Comparison of ENCODE assay signal across 15 cellular contexts in the genomic region with DNA sequence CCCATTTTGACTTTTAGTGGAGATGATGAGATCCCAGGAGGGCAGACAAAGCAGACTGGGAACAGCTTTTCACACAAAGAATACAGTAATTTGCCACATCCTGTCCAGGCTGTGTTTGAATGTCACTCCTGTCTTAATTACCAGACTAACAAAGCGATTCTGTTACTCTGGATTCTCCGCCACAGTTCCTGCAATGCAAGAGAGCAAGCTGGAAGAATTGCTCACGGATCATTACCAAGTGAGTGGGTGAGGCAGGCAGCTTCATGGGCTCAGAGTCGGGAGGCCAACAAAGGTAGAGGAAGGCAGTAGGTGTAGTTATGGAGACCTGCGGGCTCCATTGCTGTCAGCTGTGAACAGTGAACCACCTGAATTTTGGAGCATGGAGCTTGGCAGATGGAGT.
DNase-seq lines count a peak whose midpoint lies in the region; ATAC-seq and TF ChIP-seq lines count a peak whose summit lies in the region.
"Had no signal": no experiment of that assay in that cellular context is flagged by ENCODE, and none has a peak within 500 bp of the region (broad histone marks: within the 10 kb centered on the region; RNA-seq: fewer than 3 reads in every experiment).

No MANE protein-coding gene starts in this region.

- TF ChIP-seq POLR2A in uterus (IDR thresholded peaks at IDR 0.05), result no peak

- intact Hi-C loops in uterus (cut with DNase I; ENCODE audit: low total_unique reads), result no loop called here

- H3K9me3 ChIP-seq in uterus, result no peaks in the 10 kb centered on the region
- H3K9me3 ChIP-seq: BLaER1, pancreas had no signal

- DNase-seq in NCI-H1436 (lab: John Stamatoyannopoulos, UW), result peak; percentile 84
- DNase-seq in NCI-H2227 (lab: John Stamatoyannopoulos, UW; ENCODE audit: unreplicated experiment), result peak; percentile 31
- DNase-seq in caudate nucleus (lab: John Stamatoyannopoulos, UW), result peak in 34 of 61 donors; percentile 1 to 71 (median 20)
- no peak for DNase-seq in activated T-cell treated with anti-CD3 and anti-CD28 coated beads, Interleukin-2, amount 50 U/mL, for 4 hours
- DNase-seq in amygdala (lab: John Stamatoyannopoulos, UW), result no peak
- no peak for DNase-seq in uterus
- DNase-seq: activated B cell treated with CpG ODN at 0.5 μM for 24 hours; activated CD8-positive, alpha-beta memory T cell treated with anti-CD3 and anti-CD28 coated beads, Interleukin-2, amount 10 ng/mL, durations not matched to agents 7 days and 5 days; activated naive CD4-positive, alpha-beta T cell treated with anti-CD3 and anti-CD28 coated beads, Interleukin-2, amount 50 U/mL, for 16 hours; hippocampal formation; pancreas; stimulated activated CD4-positive, alpha-beta T cell treated with anti-CD3 and anti-CD28 coated beads, Interleukin-12 subunit alpha, Interleukin-12 subunit beta, amount 100 ng/mL, for 4 hours; T-helper 1 cell had no signal

- ATAC-seq in activated T-cell treated with anti-CD3 and anti-CD28 coated beads, Interleukin-2, amount 50 U/mL, for 4 hours, result no peak
- no peak for ATAC-seq in GM21825 (IDR thresholded peaks at IDR 0.05; ENCODE audit: unreplicated experiment)
- ATAC-seq: activated CD8-positive, alpha-beta memory T cell treated with anti-CD3 and anti-CD28 coated beads, Interleukin-2, amount 10 ng/mL, durations not matched to agents 7 days and 5 days; pancreas had no signal

- H3K27me3 ChIP-seq in uterus, result no peaks in the 10 kb centered on the region
- H3K27me3 ChIP-seq: BLaER1 had no signal

- no peak overlapping the region for H3K4me3 Mint-ChIP-seq in activated T-cell treated with anti-CD3 and anti-CD28 coated beads, Interleukin-2, amount 50 U/mL, for 4 hours
- H3K4me3 Mint-ChIP-seq: activated B cell treated with CpG ODN at 0.5 μM for 24 hours; activated CD8-positive, alpha-beta memory T cell treated with anti-CD3 and anti-CD28 coated beads, Interleukin-2, amount 10 ng/mL, durations not matched to agents 7 days and 5 days had no signal

- no peak overlapping the region for H3K4me3 ChIP-seq in uterus
- H3K4me3 ChIP-seq: BLaER1, pancreas had no signal

- no peaks in the 10 kb centered on the region for H3K36me3 ChIP-seq in uterus
- H3K36me3 ChIP-seq: BLaER1, pancreas had no signal

- no peak for TF ChIP-seq CTCF in uterus (IDR thresholded peaks at IDR 0.05)

- H3K9me3 Mint-ChIP-seq in activated T-cell treated with anti-CD3 and anti-CD28 coated beads, Interleukin-2, amount 50 U/mL, for 4 hours, result peaks cover 9% of the 10 kb centered on the region

- H3K27me3 Mint-ChIP-seq in activated T-cell treated with anti-CD3 and anti-CD28 coated beads, Interleukin-2, amount 50 U/mL, for 4 hours (ENCODE audit: low read depth), result no peaks in the 10 kb centered on the region
- H3K27me3 Mint-ChIP-seq: activated B cell treated with CpG ODN at 0.5 μM for 24 hours had no signal

- H3K4me1 ChIP-seq in uterus, result no peaks in the 10 kb centered on the region
- H3K4me1 ChIP-seq: BLaER1, pancreas had no signal

- H3K27ac ChIP-seq in caudate nucleus (ENCODE audit: low read depth, low read length) (no peak overlapping the region), uterus (no peak overlapping the region)
- H3K27ac ChIP-seq: BLaER1, pancreas had no signal

- no peaks in the 10 kb centered on the region for H3K36me3 Mint-ChIP-seq in activated T-cell treated with anti-CD3 and anti-CD28 coated beads, Interleukin-2, amount 50 U/mL, for 4 hours (ENCODE audit: insufficient read depth)

- H3K4me1 Mint-ChIP-seq in activated T-cell treated with anti-CD3 and anti-CD28 coated beads, Interleukin-2, amount 50 U/mL, for 4 hours (ENCODE audit: low read depth), result no peaks in the 10 kb centered on the region
- H3K4me1 Mint-ChIP-seq: activated B cell treated with CpG ODN at 0.5 μM for 24 hours; activated CD8-positive, alpha-beta memory T cell treated with anti-CD3 and anti-CD28 coated beads, Interleukin-2, amount 10 ng/mL, durations not matched to agents 7 days and 5 days had no signal

Comparison
In these comparisons a context has a peak if more than half of its experiments do, and no peak if none do; other contexts are left out.
1. DNase-seq: peak in NCI-H1436 (single experiment), NCI-H2227 (single experiment) and caudate nucleus (34 of 61); none in activated T-cell treated with anti-CD3 and anti-CD28 coated beads, Interleukin-2, amount 50 U/mL, for 4 hours (single experiment), amygdala (0 of 56) and uterus (0 of 2).